ENCODE assay signal across 10 cellular contexts in the genomic region with DNA sequence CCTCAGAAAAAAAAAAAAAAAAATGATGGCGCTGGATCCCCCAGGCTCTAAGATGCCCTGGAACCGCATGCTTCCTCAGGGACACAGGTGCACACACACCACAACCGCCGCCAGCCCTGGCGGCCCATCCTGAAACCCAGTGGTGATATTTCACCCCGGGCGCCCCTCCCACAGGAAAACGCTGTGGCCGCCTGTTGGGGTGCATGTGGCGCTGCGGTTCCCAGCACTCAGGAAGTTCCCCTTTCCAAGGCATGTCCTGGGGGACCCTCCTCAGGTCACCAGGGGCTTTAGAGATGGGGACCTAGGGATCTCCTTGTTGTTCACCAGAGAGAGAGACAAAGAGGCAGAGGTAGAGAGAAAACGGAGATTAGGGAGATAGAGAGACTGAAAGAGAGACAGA. TPM values are rescaled to one million over a fixed set of nuclear protein-coding genes. Genes with fewer than 3 reads are reported as not detected.
DNase-seq lines count a peak whose midpoint lies in the region; ATAC-seq and TF ChIP-seq lines count a peak whose summit lies in the region.
"Had no signal": no experiment of that assay in that cellular context is flagged by ENCODE, and none has a peak within 500 bp of the region (broad histone marks: within the 10 kb centered on the region; RNA-seq: fewer than 3 reads in every experiment).

No MANE protein-coding gene starts in this region.

- no peak for TF ChIP-seq CTCF in RWPE2 (IDR thresholded peaks at IDR 0.05; ENCODE audit: poor library complexity, severe bottlenecking)
- no peak for TF ChIP-seq CTCF in heart right ventricle (IDR thresholded peaks at IDR 0.05)

- peak overlapping the region; percentile 35 for H3K4me3 ChIP-seq in RWPE2 (ENCODE audit: severe bottlenecking)
- peak overlapping the region in 8 of 10 donors; percentile 10 to 62 (median 33) for H3K4me3 ChIP-seq in heart right ventricle

- H3K27me3 Mint-ChIP-seq in activated CD4-positive, alpha-beta T cell treated with anti-CD3 and anti-CD28 coated beads, Interleukin-2, amount 10 ng/mL, durations not matched to agents 24 days and 14 days = peaks cover 23% of the 10 kb centered on the region
- peaks cover 55% of the 10 kb centered on the region for H3K27me3 Mint-ChIP-seq in stimulated activated memory B cell treated with anti-CD40 and anti-IgM and Interleukin-4, amounts not matched to agents 10 μg/mL and 1 μg/mL and 100 μg/mL, for 72 hours

- H3K4me1 ChIP-seq in RWPE2 (ENCODE audit: insufficient read depth, poor library complexity, severe bottlenecking) (no peaks in the 10 kb centered on the region), heart right ventricle (peaks cover 0 to 12% (median 0%) of the 10 kb centered on the region in 9 donors)

- peak overlapping the region; percentile 81 for H3K4me3 Mint-ChIP-seq in activated CD4-positive, alpha-beta T cell treated with anti-CD3 and anti-CD28 coated beads, Interleukin-2, amount 10 ng/mL, durations not matched to agents 24 days and 14 days
- H3K4me3 Mint-ChIP-seq in stimulated activated memory B cell treated with anti-CD40 and anti-IgM and Interleukin-4, amounts not matched to agents 10 μg/mL and 1 μg/mL and 100 μg/mL, for 72 hours = peak overlapping the region; percentile 76

- no peak for DNase-seq in activated CD4-positive, alpha-beta T cell treated with anti-CD3 and anti-CD28 coated beads, Interleukin-2, amount 10 ng/mL, durations not matched to agents 24 days and 14 days
- no peak for DNase-seq in activated CD4-positive, alpha-beta T cell treated with anti-CD3 and anti-CD28 coated beads for 48 hours
- peak; percentile 15 for DNase-seq in RWPE2 (ENCODE audit: low spot score)
- peak in 1 of 2 donors; percentile 24 for DNase-seq in heart right ventricle
- DNase-seq in occipital lobe (lab: John Stamatoyannopoulos, UW) = no peak
- no peak for DNase-seq in A172 (ENCODE audit: low spot score)
- DNase-seq in NCI-H146 treated with DMSO at 0.1 percent for 48 hours (lab: John Stamatoyannopoulos, UW; ENCODE audit: unreplicated experiment) = no peak

- ATAC-seq in RWPE2 (ENCODE audit: low read depth) (no peak), heart right ventricle (peak in 2 of 8 donors; percentile 24 to 28)
- ATAC-seq in stimulated activated memory B cell treated with anti-CD40 and anti-IgM and Interleukin-4, amounts not matched to agents 10 μg/mL and 1 μg/mL and 100 μg/mL, for 72 hours = peak; percentile 21

- H3K36me3 ChIP-seq in RWPE2 (ENCODE audit: low read depth) (no peaks in the 10 kb centered on the region), heart right ventricle (peaks cover 0 to 25% (median 0%) of the 10 kb centered on the region in 9 donors)

- no peak overlapping the region for H3K27ac ChIP-seq in RWPE2 (ENCODE audit: poor library complexity, severe bottlenecking)
- peak overlapping the region in 1 of 10 donors; percentile 87 for H3K27ac ChIP-seq in heart right ventricle

- no peaks in the 10 kb centered on the region for H3K27me3 ChIP-seq in RWPE2 (ENCODE audit: insufficient read depth, poor library complexity, severe bottlenecking)
- H3K27me3 ChIP-seq in heart right ventricle = peaks cover 0 to 48% (median 30%) of the 10 kb centered on the region in 7 donors

- no peak overlapping the region for H3K27ac Mint-ChIP-seq in activated CD4-positive, alpha-beta T cell treated with anti-CD3 and anti-CD28 coated beads, Interleukin-2, amount 10 ng/mL, durations not matched to agents 24 days and 14 days
- peak overlapping the region; percentile 21 for H3K27ac Mint-ChIP-seq in stimulated activated memory B cell treated with anti-CD40 and anti-IgM and Interleukin-4, amounts not matched to agents 10 μg/mL and 1 μg/mL and 100 μg/mL, for 72 hours

- intact Hi-C loops in activated CD4-positive, alpha-beta T cell treated with anti-CD3 and anti-CD28 coated beads, Interleukin-2, amount 10 ng/mL, durations not matched to agents 24 days and 14 days (cut with micrococcal nuclease) = no loop called here
- intact Hi-C loops in heart right ventricle (cut with DNase I) = no loop called here

- H3K4me1 Mint-ChIP-seq in activated CD4-positive, alpha-beta T cell treated with anti-CD3 and anti-CD28 coated beads, Interleukin-2, amount 10 ng/mL, durations not matched to agents 24 days and 14 days = peaks cover 3% of the 10 kb centered on the region
- peaks cover 33% of the 10 kb centered on the region for H3K4me1 Mint-ChIP-seq in stimulated activated memory B cell treated with anti-CD40 and anti-IgM and Interleukin-4, amounts not matched to agents 10 μg/mL and 1 μg/mL and 100 μg/mL, for 72 hours

- no peaks in the 10 kb centered on the region for H3K9me3 Mint-ChIP-seq in activated CD4-positive, alpha-beta T cell treated with anti-CD3 and anti-CD28 coated beads, Interleukin-2, amount 10 ng/mL, durations not matched to agents 24 days and 14 days
- no peaks in the 10 kb centered on the region for H3K9me3 Mint-ChIP-seq in stimulated activated memory B cell treated with anti-CD40 and anti-IgM and Interleukin-4, amounts not matched to agents 10 μg/mL and 1 μg/mL and 100 μg/mL, for 72 hours

- no peaks in the 10 kb centered on the region for H3K36me3 Mint-ChIP-seq in activated CD4-positive, alpha-beta T cell treated with anti-CD3 and anti-CD28 coated beads, Interleukin-2, amount 10 ng/mL, durations not matched to agents 24 days and 14 days (ENCODE audit: low read depth)
- peaks cover 9% of the 10 kb centered on the region for H3K36me3 Mint-ChIP-seq in stimulated activated memory B cell treated with anti-CD40 and anti-IgM and Interleukin-4, amounts not matched to agents 10 μg/mL and 1 μg/mL and 100 μg/mL, for 72 hours

- no peaks in the 10 kb centered on the region for H3K9me3 ChIP-seq in RWPE2 (ENCODE audit: severe bottlenecking)
- H3K9me3 ChIP-seq in heart right ventricle = no peaks in the 10 kb centered on the region

- WGBS in heart right ventricle, 2 donors = 6 to 9% methylated on average over 12 of the region's 12 CpGs

RNA-seq across cellular contexts. Expression of a gene that starts 2.5 kb away (rescaled TPM):
- 1.8 and 2.8 TPM in 2 replicates for total RNA-seq in activated CD4-positive, alpha-beta T cell treated with anti-CD3 and anti-CD28 coated beads, Interleukin-2, amount 10 ng/mL, durations not matched to agents 24 days and 14 days
- total RNA-seq in heart right ventricle = 1 to 10 TPM in 4 of 10 donors, under 1 TPM in 6; 0.17 to 5.0 (median 0.87) TPM
- polyA plus RNA-seq in heart right ventricle = under 1 TPM; 0.38 to 0.44 TPM
- total RNA-seq in occipital lobe = 0.16 TPM
- 0.02 and 0.10 TPM in 2 replicates for total RNA-seq in A172 (2014; rRNA removed; shearing (Covaris generic))

RNA-seq across cellular contexts. Expression of a gene that starts 59.1 kb away (rescaled TPM):
- not detected in 2 replicates for total RNA-seq in activated CD4-positive, alpha-beta T cell treated with anti-CD3 and anti-CD28 coated beads, Interleukin-2, amount 10 ng/mL, durations not matched to agents 24 days and 14 days
- not detected for total RNA-seq in heart right ventricle
- polyA plus RNA-seq in heart right ventricle = not detected
- not detected for total RNA-seq in occipital lobe
- total RNA-seq in A172 (2014; rRNA removed; shearing (Covaris generic)) = not detected in 2 replicates
- total RNA-seq: dermis microvascular lymphatic vessel endothelial cell, renal cortical epithelial cell had no signal

RNA-seq across cellular contexts. Expression of a gene that starts 59.1 kb away (rescaled TPM):
- not detected in 2 replicates for total RNA-seq in activated CD4-positive, alpha-beta T cell treated with anti-CD3 and anti-CD28 coated beads, Interleukin-2, amount 10 ng/mL, durations not matched to agents 24 days and 14 days
- total RNA-seq in heart right ventricle (under 1 TPM in 3 of 10 donors, not detected in 7; 0.02 to 0.06 (median 0.02) TPM), occipital lobe (not detected)
- under 1 TPM; 0.01 to 0.07 TPM for polyA plus RNA-seq in heart right ventricle
- total RNA-seq in A172 (2014; rRNA removed; shearing (Covaris generic)) = not detected in 2 replicates
- total RNA-seq: dermis microvascular lymphatic vessel endothelial cell, renal cortical epithelial cell had no signal
